In the genomic region with DNA sequence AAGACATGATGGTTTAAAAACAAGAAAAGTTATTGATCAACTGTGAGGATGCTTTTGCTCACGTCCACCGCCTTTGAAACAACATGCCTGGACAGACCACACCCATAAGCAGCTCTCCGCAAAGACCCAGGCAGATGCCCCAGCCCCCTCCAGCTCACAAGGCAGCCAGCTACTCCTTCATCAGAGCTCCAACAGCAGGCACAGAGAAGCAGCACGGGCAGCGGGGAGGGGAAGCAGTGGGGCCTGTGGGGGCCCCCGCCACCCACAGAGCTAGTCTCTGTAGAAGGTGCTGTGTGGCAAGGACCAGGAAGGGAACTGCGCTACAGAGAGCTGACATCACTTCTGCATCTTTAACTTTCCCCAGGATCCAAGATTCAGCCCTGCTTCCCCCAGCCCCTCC, we compare ENCODE assay signal across 32 cellular contexts. TPM values are rescaled to one million over a fixed set of nuclear protein-coding genes. Genes with fewer than 3 reads are reported as not detected.
"Had no signal": no experiment of that assay in that cellular context is flagged by ENCODE, and none has a peak within 500 bp of the region (broad histone marks: within the 10 kb centered on the region; RNA-seq: fewer than 3 reads in every experiment).

No MANE protein-coding gene starts in this region.

- H3K27ac Mint-ChIP-seq: naive B cell; natural killer cell; nephron progenitor cell; neural progenitor cell; progenitor cell of endocrine pancreas; stimulated activated naive B cell treated with anti-CD40 and anti-IgM and Interleukin-4, amounts not matched to agents 10 μg/mL and 1 μg/mL and 100 μg/mL, for 72 hours had no signal

- H3K4me1 Mint-ChIP-seq: naive B cell; natural killer cell; nephron progenitor cell; neural progenitor cell; stimulated activated naive B cell treated with anti-CD40 and anti-IgM and Interleukin-4, amounts not matched to agents 10 μg/mL and 1 μg/mL and 100 μg/mL, for 72 hours had no signal

- H3K4me3 ChIP-seq: left lung, lower lobe of right lung, neural progenitor cell, ovary, right atrium auricular region, right lobe of liver, smooth muscle cell, stomach, testis, thyroid gland, transverse colon, upper lobe of left lung, vagina had no signal

- H3K4me3 Mint-ChIP-seq: naive B cell; natural killer cell; nephron progenitor cell; neural progenitor cell; stimulated activated naive B cell treated with anti-CD40 and anti-IgM and Interleukin-4, amounts not matched to agents 10 μg/mL and 1 μg/mL and 100 μg/mL, for 72 hours had no signal

- H3K27me3 ChIP-seq: neural progenitor cell, ovary, right atrium auricular region, right lobe of liver, testis, thyroid gland, upper lobe of left lung, vagina had no signal

- H3K9me3 Mint-ChIP-seq: natural killer cell; nephron progenitor cell; neural progenitor cell; stimulated activated naive B cell treated with anti-CD40 and anti-IgM and Interleukin-4, amounts not matched to agents 10 μg/mL and 1 μg/mL and 100 μg/mL, for 72 hours had no signal

- DNase-seq: hippocampal formation; left colon; left lung; lower lobe of right lung; mammary epithelial cell; mesenchymal stem cell; naive B cell; natural killer cell; nephron progenitor cell; ovary; right lobe of liver; stimulated activated CD4-positive, alpha-beta T cell treated with anti-CD3 and anti-CD28 coated beads, Interleukin-1b, Interleukin-23, amount 100 ng/mL, for 48 hours; stimulated activated CD4-positive, alpha-beta T cell treated with anti-CD3 and anti-CD28 coated beads, Interleukin-2, amount 100 ng/mL, for 48 hours; stimulated activated CD4-positive, alpha-beta T cell treated with anti-CD3 and anti-CD28 coated beads, Interleukin-4, amount 100 ng/mL, for 4 hours; stimulated activated naive B cell treated with anti-CD40 and anti-IgM and Interleukin-4, amounts not matched to agents 10 μg/mL and 1 μg/mL and 100 μg/mL, for 72 hours; stimulated activated naive CD8-positive, alpha-beta T cell treated with anti-CD3 and anti-CD28 coated beads, Interleukin-15, Interleukin-2, amounts not matched to agents 100 U/mL and 50 U/mL, for 24 hours; stomach; testis; thyroid gland; transverse colon had no signal

- ATAC-seq: left colon; left lung; lower lobe of right lung; natural killer cell; right lobe of liver; stimulated activated naive B cell treated with anti-CD40 and anti-IgM and Interleukin-4, amounts not matched to agents 10 μg/mL and 1 μg/mL and 100 μg/mL, for 72 hours; stimulated activated naive CD8-positive, alpha-beta T cell treated with anti-CD3 and anti-CD28 coated beads, Interleukin-15, Interleukin-2, amounts not matched to agents 100 U/mL and 50 U/mL, for 24 hours had no signal

- H3K36me3 ChIP-seq: left lung, lower lobe of right lung, neural progenitor cell, ovary, right atrium auricular region, right lobe of liver, stomach, thyroid gland, transverse colon, upper lobe of left lung, vagina had no signal

- H3K36me3 Mint-ChIP-seq: naive B cell; natural killer cell; neural progenitor cell; stimulated activated naive B cell treated with anti-CD40 and anti-IgM and Interleukin-4, amounts not matched to agents 10 μg/mL and 1 μg/mL and 100 μg/mL, for 72 hours had no signal

RNA-seq across cellular contexts. Expression of a gene that starts 10.0 kb away (rescaled TPM):
- total RNA-seq: liver, mononuclear cell, natural killer cell, omental fat pad, pulmonary artery endothelial cell, renal cortical epithelial cell, right atrium auricular region, right lobe of liver, skeletal muscle tissue, smooth muscle cell had no signal
